Comparison of ENCODE assay signal across 18 cellular contexts in genomic region chr5:132800545-132800944, GRCh38. TPM values are rescaled to one million over a fixed set of nuclear protein-coding genes. Genes with fewer than 3 reads are reported as not detected.
DNase-seq lines count a peak whose midpoint lies in the region; ATAC-seq and TF ChIP-seq lines count a peak whose summit lies in the region.
"Had no signal": no experiment of that assay in that cellular context is flagged by ENCODE, and none has a peak within 500 bp of the region (broad histone marks: within the 10 kb centered on the region; RNA-seq: fewer than 3 reads in every experiment).

No MANE protein-coding gene starts in this region.

- no peak overlapping the region for H3K27ac Mint-ChIP-seq in MCF 10A (ENCODE audit: low read depth, unreplicated experiment)
- no peak overlapping the region for H3K27ac Mint-ChIP-seq in neural progenitor cell
- H3K27ac Mint-ChIP-seq in CD4-positive, alpha-beta memory T cell, result no peak overlapping the region

- dilution Hi-C loops in mammary epithelial cell (cut with HindIII; ENCODE audit: low sequenced_read_pairs), result no loop called here

- no peaks in the 10 kb centered on the region for H3K27me3 Mint-ChIP-seq in MCF 10A (ENCODE audit: insufficient read depth, unreplicated experiment)
- H3K27me3 Mint-ChIP-seq in neural progenitor cell (ENCODE audit: insufficient read depth, low read depth), result peaks cover 4% of the 10 kb centered on the region
- H3K27me3 Mint-ChIP-seq in activated T-cell treated with anti-CD3 and anti-CD28 coated beads, Interleukin-2, amount 50 U/mL, for 4 hours (ENCODE audit: low read depth), result peaks cover 58% of the 10 kb centered on the region
- H3K27me3 Mint-ChIP-seq in CD4-positive, alpha-beta memory T cell, result peaks cover 31 to 37% of the 10 kb centered on the region in 2 donors

- H3K4me3 ChIP-seq in mammary epithelial cell (replicated peaks in 1 of 3; ENCODE audit: insufficient read depth in 1 of 3, low read depth in 2 of 3, low read length in 3 of 3), result no peak overlapping the region
- H3K4me3 ChIP-seq in hepatocyte, result no peak overlapping the region
- H3K4me3 ChIP-seq in neural progenitor cell, result no peak overlapping the region
- no peak overlapping the region for H3K4me3 ChIP-seq in CD4-positive, alpha-beta memory T cell (ENCODE audit: low read length in 2 of 2)
- H3K4me3 ChIP-seq: BLaER1 treated with 17β-estradiol and CSF1 and Interleukin-3, amounts not matched to agents 10 nM and 100 nM had no signal

- H3K9ac ChIP-seq in mammary epithelial cell (ENCODE audit: insufficient read depth, low read length) (no peak overlapping the region), neural progenitor cell (no peak overlapping the region)
- H3K9ac ChIP-seq: BLaER1 treated with 17β-estradiol and CSF1 and Interleukin-3, amounts not matched to agents 10 nM and 100 nM had no signal

- peak overlapping the region; percentile 34 for H2AFZ ChIP-seq in mammary epithelial cell (ENCODE audit: low read depth, low read length)
- H2AFZ ChIP-seq in hepatocyte, result peak overlapping the region; percentile 3
- H2AFZ ChIP-seq in neural progenitor cell (replicated peaks), result peak overlapping the region; percentile 40

- no peaks in the 10 kb centered on the region for H3K36me3 ChIP-seq in mammary epithelial cell (ENCODE audit: insufficient read depth, low read length)
- H3K36me3 ChIP-seq in hepatocyte (replicated peaks; ENCODE audit: insufficient read depth, low read depth), result no peaks in the 10 kb centered on the region
- no peaks in the 10 kb centered on the region for H3K36me3 ChIP-seq in neural progenitor cell
- H3K36me3 ChIP-seq in CD4-positive, alpha-beta memory T cell (ENCODE audit: insufficient read depth, low read length), result no peaks in the 10 kb centered on the region
- H3K36me3 ChIP-seq: BLaER1 treated with 17β-estradiol and CSF1 and Interleukin-3, amounts not matched to agents 10 nM and 100 nM had no signal

- 75% methylated on average over 2 of the region's 2 CpGs for WGBS in mammary epithelial cell (ENCODE audit: low coverage, missing lambda C conversion rate)
- 84% methylated on average over 2 of the region's 2 CpGs for WGBS in hepatocyte (ENCODE audit: low lambda C conversion rate, missing lambda C conversion rate)

- BruUV-seq in mammary epithelial cell (replicated peaks; lab: Mats Ljungman, UMichigan) (no TSS peak), MCF 10A (replicated peaks; lab: Mats Ljungman, UMichigan) (no TSS peak)

- H3K4me3 Mint-ChIP-seq in MCF 10A (ENCODE audit: unreplicated experiment) (no peak overlapping the region), neural progenitor cell (no peak overlapping the region)
- H3K4me3 Mint-ChIP-seq in activated T-cell treated with anti-CD3 and anti-CD28 coated beads, Interleukin-2, amount 50 U/mL, for 4 hours, result no peak overlapping the region
- no peak overlapping the region for H3K4me3 Mint-ChIP-seq in CD4-positive, alpha-beta memory T cell

- H3K79me2 ChIP-seq in mammary epithelial cell (ENCODE audit: insufficient read depth, low read length) (no peaks in the 10 kb centered on the region), hepatocyte (no peaks in the 10 kb centered on the region), neural progenitor cell (ENCODE audit: low read depth) (no peaks in the 10 kb centered on the region)

- no peaks in the 10 kb centered on the region for H4K20me1 ChIP-seq in mammary epithelial cell (ENCODE audit: insufficient read depth, low read length)
- H4K20me1 ChIP-seq in hepatocyte (ENCODE audit: insufficient read depth, poor library complexity, severe bottlenecking), result no peaks in the 10 kb centered on the region
- no peaks in the 10 kb centered on the region for H4K20me1 ChIP-seq in neural progenitor cell (ENCODE audit: low read depth)
- H4K20me1 ChIP-seq: BLaER1 treated with 17β-estradiol and CSF1 and Interleukin-3, amounts not matched to agents 10 nM and 100 nM had no signal

- H3K9me3 Mint-ChIP-seq in MCF 10A (ENCODE audit: unreplicated experiment) (no peaks in the 10 kb centered on the region), neural progenitor cell (peaks cover 3% of the 10 kb centered on the region)
- H3K9me3 Mint-ChIP-seq in activated T-cell treated with anti-CD3 and anti-CD28 coated beads, Interleukin-2, amount 50 U/mL, for 4 hours, result no peaks in the 10 kb centered on the region
- peaks cover 0 to 4% (median 0%) of the 10 kb centered on the region in 8 donors for H3K9me3 Mint-ChIP-seq in CD4-positive, alpha-beta memory T cell

- in situ Hi-C loops in mammary epithelial cell (cut with MboI; ENCODE audit: low sequenced_read_pairs in 2 of 2), result loop anchor here in 1 of 2 donors (10.0 kb wide), 1 partner anchor 276 kb away; no protein-coding TSS in a partner anchor

- H3K9me3 ChIP-seq in mammary epithelial cell (replicated peaks; ENCODE audit: insufficient read depth, low read length) (no peaks in the 10 kb centered on the region), hepatocyte (ENCODE audit: low read depth) (no peaks in the 10 kb centered on the region), neural progenitor cell (ENCODE audit: low read depth) (no peaks in the 10 kb centered on the region)
- H3K9me3 ChIP-seq in CD4-positive, alpha-beta memory T cell (ENCODE audit: control insufficient read depth in 1 of 2, low read length in 2 of 2), result no peaks in the 10 kb centered on the region
- H3K9me3 ChIP-seq: BLaER1 treated with 17β-estradiol and CSF1 and Interleukin-3, amounts not matched to agents 10 nM and 100 nM had no signal

- peaks cover 18% of the 10 kb centered on the region for H3K4me1 ChIP-seq in mammary epithelial cell (ENCODE audit: insufficient read depth, low read length)
- no peaks in the 10 kb centered on the region for H3K4me1 ChIP-seq in hepatocyte (ENCODE audit: insufficient read depth)
- H3K4me1 ChIP-seq in neural progenitor cell, result peaks cover 9% of the 10 kb centered on the region
- no peaks in the 10 kb centered on the region for H3K4me1 ChIP-seq in CD4-positive, alpha-beta memory T cell (ENCODE audit: insufficient read depth, low read length)

- H3K4me1 Mint-ChIP-seq in MCF 10A (ENCODE audit: insufficient read depth, unreplicated experiment) (peaks cover 6% of the 10 kb centered on the region), neural progenitor cell (no peaks in the 10 kb centered on the region)
- no peaks in the 10 kb centered on the region for H3K4me1 Mint-ChIP-seq in activated T-cell treated with anti-CD3 and anti-CD28 coated beads, Interleukin-2, amount 50 U/mL, for 4 hours (ENCODE audit: low read depth)
- H3K4me1 Mint-ChIP-seq in CD4-positive, alpha-beta memory T cell, result no peaks in the 10 kb centered on the region

- H3F3A ChIP-seq in neural progenitor cell (ENCODE audit: low read depth), result no peaks in the 10 kb centered on the region

- no peaks in the 10 kb centered on the region for H3K36me3 Mint-ChIP-seq in MCF 10A (ENCODE audit: insufficient read depth, unreplicated experiment)
- H3K36me3 Mint-ChIP-seq in neural progenitor cell, result no peaks in the 10 kb centered on the region
- H3K36me3 Mint-ChIP-seq in activated T-cell treated with anti-CD3 and anti-CD28 coated beads, Interleukin-2, amount 50 U/mL, for 4 hours (ENCODE audit: insufficient read depth), result no peaks in the 10 kb centered on the region
- H3K36me3 Mint-ChIP-seq in CD4-positive, alpha-beta memory T cell, result no peaks in the 10 kb centered on the region

- H3K27ac ChIP-seq in mammary epithelial cell (ENCODE audit: insufficient read depth, low read depth, low read length), result no peak overlapping the region
- no peak overlapping the region for H3K27ac ChIP-seq in hepatocyte
- no peak overlapping the region for H3K27ac ChIP-seq in neural progenitor cell
- no peak overlapping the region for H3K27ac ChIP-seq in CD4-positive, alpha-beta memory T cell (ENCODE audit: low read depth, low read length)
- H3K27ac ChIP-seq: BLaER1 treated with 17β-estradiol and CSF1 and Interleukin-3, amounts not matched to agents 10 nM and 100 nM had no signal

- H3K27me3 ChIP-seq in mammary epithelial cell (ENCODE audit: insufficient read depth, low read length) (no peaks in the 10 kb centered on the region), hepatocyte (no peaks in the 10 kb centered on the region), neural progenitor cell (no peaks in the 10 kb centered on the region)
- H3K27me3 ChIP-seq in CD4-positive, alpha-beta memory T cell (ENCODE audit: insufficient read depth, low read length), result peaks cover 6% of the 10 kb centered on the region
- H3K27me3 ChIP-seq: BLaER1 treated with 17β-estradiol and CSF1 and Interleukin-3, amounts not matched to agents 10 nM and 100 nM had no signal

- ATAC-seq in activated CD4-positive, CD25-positive, alpha-beta regulatory T cell treated with anti-CD3 and anti-CD28 coated beads, Interleukin-2, amount 50 U/mL, for 24 hours, result no peak
- no peak for ATAC-seq in activated T-cell treated with anti-CD3 and anti-CD28 coated beads, Interleukin-2, amount 50 U/mL, for 4 hours

- intact Hi-C loops in mammary epithelial cell (cut with micrococcal nuclease) (loop anchor here (5.0 kb wide), 1 partner anchor 273 kb away; no protein-coding TSS in a partner anchor), MCF 10A (cut with micrococcal nuclease) (no loop called here)
- intact Hi-C loops in CD4-positive, alpha-beta memory T cell (cut with micrococcal nuclease), result no loop called here

- CTCF ChIA-PET in mammary epithelial cell (lab: Charles Lee; ENCODE audit: low non-redundant PET), result no interaction called here
- CTCF ChIA-PET in MCF 10A (lab: Yijun Ruan, JAX), result interaction anchor here (0.6 to 3.4 kb wide), 6 partner anchors 13 to 440 kb away, joined by 3 to 24 read pairs (median 4); no protein-coding TSS in a partner anchor
- CTCF ChIA-PET in CD4-positive, alpha-beta memory T cell (lab: Charles Lee; ENCODE audit: partially characterized antibody), result interaction anchor here (0.8 to 2.0 kb wide), 4 partner anchors 16 to 562 kb away, joined by 3 to 6 read pairs (median 4); no protein-coding TSS in a partner anchor

- H3K4me2 ChIP-seq in mammary epithelial cell (ENCODE audit: insufficient read depth, low read depth, low read length) (no peak overlapping the region), hepatocyte (no peak overlapping the region), neural progenitor cell (no peak overlapping the region)
- H3K4me2 ChIP-seq: BLaER1 treated with 17β-estradiol and CSF1 and Interleukin-3, amounts not matched to agents 10 nM and 100 nM had no signal

- no peaks in the 10 kb centered on the region for H3K9me2 ChIP-seq in hepatocyte (replicated peaks; ENCODE audit: insufficient read depth)

- TF ChIP-seq CTCF in mammary epithelial cell (conservative IDR thresholded peaks at IDR 0.05 in 1 of 2, IDR thresholded peaks at IDR 0.05 in 1 of 2; ENCODE audit: extremely low read depth in 1 of 2, insufficient read depth in 1 of 2, low read depth in 1 of 2, low read length in 2 of 2) (no peak), MCF 10A (IDR thresholded peaks at IDR 0.05; ENCODE audit: unreplicated experiment) (no peak), hepatocyte (IDR thresholded peaks at IDR 0.05; ENCODE audit: poor library complexity) (no peak), neural progenitor cell (IDR thresholded peaks at IDR 0.05) (no peak)

- DNase-seq in mammary epithelial cell (no peak), MCF 10A (ENCODE audit: unreplicated experiment) (no peak), hepatocyte (ENCODE audit: low spot score) (no peak), neural progenitor cell (ENCODE audit: low spot score) (no peak), MV-4-11 (lab: John Stamatoyannopoulos, UW) (no peak)
- no peak for DNase-seq in activated T-cell treated with anti-CD3 and anti-CD28 coated beads, Interleukin-2, amount 50 U/mL, for 4 hours
- DNase-seq in CD4-positive, alpha-beta memory T cell, result no peak
- DNase-seq: DND-41, GOT3, KBM-7, NCI-H1436 treated with DMSO at 0.1 percent for 48 hours, NCI-H2081 treated with DMSO at 0.1 percent for 48 hours, NCI-H510A, SHP77 treated with DMSO at 0.1 percent for 48 hours had no signal

- POLR2A ChIA-PET in MCF 10A (lab: Yijun Ruan, JAX), result interaction anchor here (1.0 to 1.5 kb wide), 5 partner anchors 11 to 25 kb away, joined by 3 to 4 read pairs (median 3); no protein-coding TSS in a partner anchor
- POLR2A ChIA-PET in CD4-positive, alpha-beta memory T cell (lab: Charles Lee; ENCODE audit: partially characterized antibody), result no interaction called here

RNA-seq across cellular contexts. Expression of gene SOWAHA, which starts 12.6 kb away (rescaled TPM):
- not detected for total RNA-seq in mammary epithelial cell
- 0.07 TPM for polyA plus RNA-seq in mammary epithelial cell
- polyA minus RNA-seq in mammary epithelial cell, result not detected
- not detected in 2 replicates for total RNA-seq in MCF 10A (2022)
- 11.4 and 14.4 TPM in 2 replicates for total RNA-seq in hepatocyte
- 3.1 and 6.8 TPM in 2 replicates for polyA plus RNA-seq in hepatocyte
- total RNA-seq in neural progenitor cell (ENCODE audit: low replicate concordance), result 0.03 TPM in 1 of 2 replicates, not detected in the other
- under 1 TPM in 1 of 3 donors, not detected in 2; 0.05 TPM for total RNA-seq in activated T-cell treated with anti-CD3 and anti-CD28 coated beads, Interleukin-2, amount 50 U/mL, for 4 hours
- not detected for total RNA-seq in CD4-positive, alpha-beta memory T cell
- polyA plus RNA-seq in CD4-positive, alpha-beta memory T cell, result under 1 TPM in 1 of 2 donors, not detected in 1; 0.06 TPM
- total RNA-seq: A172, RPMI7951 had no signal

RNA-seq across cellular contexts. Expression of gene SEPTIN8, which starts 23.5 kb away (rescaled TPM):
- total RNA-seq in mammary epithelial cell (10 to 100 TPM; 41.0 to 57.5 TPM), MCF 10A (2022) (34.8 and 53.1 TPM in 2 replicates), hepatocyte (41.9 and 46.9 TPM in 2 replicates), neural progenitor cell (ENCODE audit: low replicate concordance) (39.9 and 50.1 TPM in 2 replicates)
- polyA plus RNA-seq in mammary epithelial cell (46.4 TPM), hepatocyte (17.6 and 18.7 TPM in 2 replicates)
- polyA minus RNA-seq in mammary epithelial cell, result 69.7 TPM
- 10 to 100 TPM; 12.8 to 18.2 (median 13.7) TPM for total RNA-seq in activated T-cell treated with anti-CD3 and anti-CD28 coated beads, Interleukin-2, amount 50 U/mL, for 4 hours
- 10 to 100 TPM; 12.6 to 13.8 TPM for total RNA-seq in CD4-positive, alpha-beta memory T cell
- polyA plus RNA-seq in CD4-positive, alpha-beta memory T cell, result 1 to 10 TPM; 1.1 to 3.3 TPM

RNA-seq across cellular contexts. Expression of gene SHROOM1, which starts 29.9 kb away (rescaled TPM):
- total RNA-seq in mammary epithelial cell (10 to 100 TPM in 1 of 2 donors, 1 to 10 TPM in 1; 4.7 to 13.0 TPM), MCF 10A (2022) (20.5 and 22.7 TPM in 2 replicates), hepatocyte (8.5 and 10.0 TPM in 2 replicates), neural progenitor cell (ENCODE audit: low replicate concordance) (0.36 and 2.0 TPM in 2 replicates)
- polyA plus RNA-seq in mammary epithelial cell (5.7 TPM), hepatocyte (17.8 and 19.2 TPM in 2 replicates)
- 0.31 TPM for polyA minus RNA-seq in mammary epithelial cell
- total RNA-seq in activated T-cell treated with anti-CD3 and anti-CD28 coated beads, Interleukin-2, amount 50 U/mL, for 4 hours, result 1 to 10 TPM in 1 of 3 donors, under 1 TPM in 2; 0.79 to 1.4 (median 0.83) TPM
- total RNA-seq in CD4-positive, alpha-beta memory T cell, result under 1 TPM in 1 of 2 experiments, not detected in 1; 0.49 TPM
- not detected for polyA plus RNA-seq in CD4-positive, alpha-beta memory T cell

RNA-seq across cellular contexts. Expression of gene CCNI2, which starts 53.3 kb away (rescaled TPM):
- not detected for total RNA-seq in mammary epithelial cell
- polyA plus RNA-seq in mammary epithelial cell, result 0.09 TPM
- polyA minus RNA-seq in mammary epithelial cell, result not detected
- 0.12 and 0.16 TPM in 2 replicates for total RNA-seq in MCF 10A (2022)
- 1.2 and 1.4 TPM in 2 replicates for total RNA-seq in hepatocyte
- 1.8 and 4.6 TPM in 2 replicates for polyA plus RNA-seq in hepatocyte
- 0.22 TPM in 1 of 2 replicates, not detected in the other for total RNA-seq in neural progenitor cell (ENCODE audit: low replicate concordance)
- 1 to 10 TPM; 5.2 to 7.7 (median 7.4) TPM for total RNA-seq in activated T-cell treated with anti-CD3 and anti-CD28 coated beads, Interleukin-2, amount 50 U/mL, for 4 hours
- 10 to 100 TPM; 12.5 to 13.0 TPM for total RNA-seq in CD4-positive, alpha-beta memory T cell
- 1 to 10 TPM in 1 of 2 donors, under 1 TPM in 1; 0.86 to 3.1 TPM for polyA plus RNA-seq in CD4-positive, alpha-beta memory T cell
- total RNA-seq: A172, RPMI7951 had no signal

Comparison
In these comparisons a context has a peak if more than half of its experiments do, and no peak if none do; other contexts are left out.
1. RNA of gene SOWAHA, which starts 12.6 kb away (total RNA-seq): 11.4 to 14.4 TPM in hepatocyte; not detected in mammary epithelial cell, not detected in CD4-positive, alpha-beta memory T cell, 0.05 TPM in activated T-cell treated with anti-CD3 and anti-CD28 coated beads, Interleukin-2, amount 50 U/mL, for 4 hours, not detected in MCF 10A and 0.03 TPM in neural progenitor cell; every median in the first group is over 10 times any median in the second.
2. Peak in every context shown above with its lines, with median percentiles within 50 percentile points of each other: H2AFZ ChIP-seq.